11 cellular contexts compared by ENCODE assay signal in genomic region chr11:2208691-2209369, GRCh38. TPM values are rescaled to one million over a fixed set of nuclear protein-coding genes. Genes with fewer than 3 reads are reported as not detected.
DNase-seq lines count a peak whose midpoint lies in the region; ATAC-seq and TF ChIP-seq lines count a peak whose summit lies in the region.
"Had no signal": no experiment of that assay in that cellular context is flagged by ENCODE, and none has a peak within 500 bp of the region (broad histone marks: within the 10 kb centered on the region; RNA-seq: fewer than 3 reads in every experiment).

No MANE protein-coding gene starts in this region.

- H3K9me3 ChIP-seq in upper lobe of right lung, result no peaks in the 10 kb centered on the region

- peaks cover 7% of the 10 kb centered on the region for H3K4me1 Mint-ChIP-seq in activated naive CD8-positive, alpha-beta T cell treated with anti-CD3 and anti-CD28 coated beads, Interleukin-2, amount 50 U/mL, for 24 hours
- peaks cover 5% of the 10 kb centered on the region for H3K4me1 Mint-ChIP-seq in activated naive CD8-positive, alpha-beta T cell treated with anti-CD3 and anti-CD28 coated beads for 36 hours
- H3K4me1 Mint-ChIP-seq in T-helper 2 cell treated with Interferon-gamma antibody and Interleukin-4, amounts not matched to agents 5 μg/mL and 100 μg/mL, for 36 hours (ENCODE audit: low read depth), result peaks cover 2% of the 10 kb centered on the region

- H3K27ac ChIP-seq in brain microvascular endothelial cell (no peak overlapping the region), upper lobe of right lung (no peak overlapping the region)
- H3K27ac ChIP-seq: C4-2B, KMS-11 had no signal

- H3K27me3 ChIP-seq in brain microvascular endothelial cell (replicated peaks), result peaks cover 8% of the 10 kb centered on the region
- no peaks in the 10 kb centered on the region for H3K27me3 ChIP-seq in upper lobe of right lung

- no peaks in the 10 kb centered on the region for H3K36me3 ChIP-seq in brain microvascular endothelial cell (replicated peaks)
- no peaks in the 10 kb centered on the region for H3K36me3 ChIP-seq in upper lobe of right lung

- H3K4me3 Mint-ChIP-seq in activated naive CD8-positive, alpha-beta T cell treated with anti-CD3 and anti-CD28 coated beads, Interleukin-2, amount 50 U/mL, for 24 hours, result no peak overlapping the region
- no peak overlapping the region for H3K4me3 Mint-ChIP-seq in activated naive CD8-positive, alpha-beta T cell treated with anti-CD3 and anti-CD28 coated beads for 36 hours
- H3K4me3 Mint-ChIP-seq in T-helper 2 cell treated with Interferon-gamma antibody and Interleukin-4, amounts not matched to agents 5 μg/mL and 100 μg/mL, for 36 hours, result no peak overlapping the region

- no peaks in the 10 kb centered on the region for H3K36me3 Mint-ChIP-seq in activated naive CD8-positive, alpha-beta T cell treated with anti-CD3 and anti-CD28 coated beads, Interleukin-2, amount 50 U/mL, for 24 hours (ENCODE audit: low read depth)
- H3K36me3 Mint-ChIP-seq in activated naive CD8-positive, alpha-beta T cell treated with anti-CD3 and anti-CD28 coated beads for 36 hours, result no peaks in the 10 kb centered on the region
- no peaks in the 10 kb centered on the region for H3K36me3 Mint-ChIP-seq in T-helper 2 cell treated with Interferon-gamma antibody and Interleukin-4, amounts not matched to agents 5 μg/mL and 100 μg/mL, for 36 hours (ENCODE audit: low read depth)

- TF ChIP-seq CTCF in brain microvascular endothelial cell (IDR thresholded peaks at IDR 0.05; ENCODE audit: low read depth, low read length, missing control alignments), result peak; percentile 14
- TF ChIP-seq CTCF in upper lobe of right lung (IDR thresholded peaks at IDR 0.05), result no peak

- no peaks in the 10 kb centered on the region for H3K4me1 ChIP-seq in upper lobe of right lung

- H3K9me3 Mint-ChIP-seq in activated naive CD8-positive, alpha-beta T cell treated with anti-CD3 and anti-CD28 coated beads, Interleukin-2, amount 50 U/mL, for 24 hours, result no peaks in the 10 kb centered on the region
- H3K9me3 Mint-ChIP-seq in activated naive CD8-positive, alpha-beta T cell treated with anti-CD3 and anti-CD28 coated beads for 36 hours, result no peaks in the 10 kb centered on the region
- no peaks in the 10 kb centered on the region for H3K9me3 Mint-ChIP-seq in T-helper 2 cell treated with Interferon-gamma antibody and Interleukin-4, amounts not matched to agents 5 μg/mL and 100 μg/mL, for 36 hours

- in situ Hi-C loops in brain microvascular endothelial cell (cut with HindIII; ENCODE audit: low pct_ligation_motif_present, low sequenced_read_pairs), result no loop called here

- ATAC-seq in activated naive CD8-positive, alpha-beta T cell treated with anti-CD3 and anti-CD28 coated beads, Interleukin-2, amount 50 U/mL, for 24 hours, result no peak
- peak; percentile 8 for ATAC-seq in left colon
- no peak for ATAC-seq in upper lobe of right lung

- peak; percentile 0 for DNase-seq in activated naive CD8-positive, alpha-beta T cell treated with anti-CD3 and anti-CD28 coated beads, Interleukin-2, amount 50 U/mL, for 24 hours
- DNase-seq in activated naive CD8-positive, alpha-beta T cell treated with anti-CD3 and anti-CD28 coated beads for 36 hours, result no peak
- no peak for DNase-seq in brain microvascular endothelial cell
- DNase-seq in left colon, result peak; percentile 31
- DNase-seq in upper lobe of right lung, result peak; percentile 63
- DNase-seq in T-helper 2 cell treated with Interferon-gamma antibody and Interleukin-4, amounts not matched to agents 5 μg/mL and 100 μg/mL, for 36 hours (ENCODE audit: low spot score), result no peak
- no peak for DNase-seq in NCI-H1436 (lab: John Stamatoyannopoulos, UW)
- no peak for DNase-seq in NCI-H2107 treated with DMSO at 0.1 percent for 48 hours (lab: John Stamatoyannopoulos, UW; ENCODE audit: unreplicated experiment)

- no peak overlapping the region for H3K4me3 ChIP-seq in brain microvascular endothelial cell (ENCODE audit: low read depth, low read length)
- H3K4me3 ChIP-seq in upper lobe of right lung, result no peak overlapping the region

- H3K27me3 Mint-ChIP-seq in activated naive CD8-positive, alpha-beta T cell treated with anti-CD3 and anti-CD28 coated beads, Interleukin-2, amount 50 U/mL, for 24 hours, result no peaks in the 10 kb centered on the region
- no peaks in the 10 kb centered on the region for H3K27me3 Mint-ChIP-seq in activated naive CD8-positive, alpha-beta T cell treated with anti-CD3 and anti-CD28 coated beads for 36 hours
- H3K27me3 Mint-ChIP-seq in T-helper 2 cell treated with Interferon-gamma antibody and Interleukin-4, amounts not matched to agents 5 μg/mL and 100 μg/mL, for 36 hours (ENCODE audit: low read depth), result no peaks in the 10 kb centered on the region

- intact Hi-C loops in left colon (cut with DNase I, micrococcal nuclease) (no loop called here), upper lobe of right lung (cut with DNase I) (no loop called here)

- H3K27ac Mint-ChIP-seq in activated naive CD8-positive, alpha-beta T cell treated with anti-CD3 and anti-CD28 coated beads, Interleukin-2, amount 50 U/mL, for 24 hours, result no peak overlapping the region
- no peak overlapping the region for H3K27ac Mint-ChIP-seq in activated naive CD8-positive, alpha-beta T cell treated with anti-CD3 and anti-CD28 coated beads for 36 hours
- H3K27ac Mint-ChIP-seq in T-helper 2 cell treated with Interferon-gamma antibody and Interleukin-4, amounts not matched to agents 5 μg/mL and 100 μg/mL, for 36 hours, result no peak overlapping the region

RNA-seq across cellular contexts. Expression of gene TH, which starts 37.2 kb away (rescaled TPM):
- not detected for total RNA-seq in activated naive CD8-positive, alpha-beta T cell treated with anti-CD3 and anti-CD28 coated beads for 36 hours
- total RNA-seq in left colon, result not detected
- not detected for total RNA-seq in upper lobe of right lung

RNA-seq across cellular contexts. Expression of gene INS, which starts 47.8 kb away (rescaled TPM):
- not detected for total RNA-seq in activated naive CD8-positive, alpha-beta T cell treated with anti-CD3 and anti-CD28 coated beads for 36 hours
- total RNA-seq in left colon (1 to 10 TPM in 1 of 2 donors, not detected in 1; 1.3 TPM), upper lobe of right lung (not detected)
- total RNA-seq: lung microvascular endothelial cell had no signal

Comparison
In these comparisons a context has a peak if more than half of its experiments do, and no peak if none do; other contexts are left out.
1. DNase-seq: peak in activated naive CD8-positive, alpha-beta T cell treated with anti-CD3 and anti-CD28 coated beads, Interleukin-2, amount 50 U/mL, for 24 hours (single experiment), left colon (2 of 2) and upper lobe of right lung (single experiment); none in activated naive CD8-positive, alpha-beta T cell treated with anti-CD3 and anti-CD28 coated beads for 36 hours (single experiment), brain microvascular endothelial cell (single experiment), T-helper 2 cell treated with Interferon-gamma antibody and Interleukin-4, amounts not matched to agents 5 μg/mL and 100 μg/mL, for 36 hours (single experiment), NCI-H1436 (single experiment) and NCI-H2107 treated with DMSO at 0.1 percent for 48 hours (single experiment).